33 cellular contexts compared by ENCODE assay signal in the genomic region with DNA sequence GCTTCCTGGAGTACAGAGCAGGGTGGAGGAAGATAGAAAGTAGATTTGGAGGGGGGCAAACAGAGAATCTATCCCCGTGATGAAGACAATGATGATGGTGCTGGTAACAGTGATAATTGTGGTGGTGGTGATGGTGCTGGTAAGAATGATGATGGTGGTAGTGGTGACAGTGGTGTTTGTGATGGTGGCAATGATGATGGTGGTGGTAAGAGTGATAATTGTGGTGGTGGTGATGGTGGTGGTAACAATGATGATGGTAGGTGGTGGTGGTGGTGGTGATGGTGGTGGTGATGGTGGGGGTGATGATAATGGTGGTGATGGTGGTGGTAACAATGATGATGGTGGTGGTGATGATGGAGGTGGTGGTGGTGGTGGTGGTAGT.
"Had no signal": no experiment of that assay in that cellular context is flagged by ENCODE, and none has a peak within 500 bp of the region (broad histone marks: within the 10 kb centered on the region; RNA-seq: fewer than 3 reads in every experiment).

No MANE protein-coding gene starts in this region.

- H3K36me3 Mint-ChIP-seq: naive B cell; naive thymus-derived CD8-positive, alpha-beta T cell; natural killer cell treated with Interleukin-12 subunit alpha and Interleukin-12 subunit beta and Interleukin-15 and Interleukin-18, amount 100 ng/mL, for 72 hours; stimulated activated memory B cell treated with anti-CD40 and anti-IgM and Interleukin-4, amounts not matched to agents 10 μg/mL and 1 μg/mL and 100 μg/mL, for 72 hours had no signal

- H3K4me1 Mint-ChIP-seq: naive B cell; neural crest cell; stimulated activated memory B cell treated with anti-CD40 and anti-IgM and Interleukin-4, amounts not matched to agents 10 μg/mL and 1 μg/mL and 100 μg/mL, for 72 hours; stimulated activated naive CD8-positive, alpha-beta T cell treated with anti-CD3 and anti-CD28 coated beads, Interleukin-15, amount 100 ng/mL, for 72 hours had no signal

- H3K27ac ChIP-seq: neutrophil, ovary, parathyroid adenoma, psoas muscle, skin epidermis, spleen, suprapubic skin, testis, tibial artery, transverse colon, upper lobe of left lung, uterus had no signal

- H3K36me3 ChIP-seq: neutrophil, ovary, spleen, suprapubic skin, tibial artery, transverse colon, upper lobe of left lung, uterus had no signal

- ATAC-seq: naive thymus-derived CD8-positive, alpha-beta T cell; natural killer cell treated with Interleukin-12 subunit alpha and Interleukin-12 subunit beta and Interleukin-15 and Interleukin-18, amount 100 ng/mL, for 72 hours; psoas muscle; right cardiac atrium; sciatic nerve; stimulated activated memory B cell treated with anti-CD40 and anti-IgM and Interleukin-4, amounts not matched to agents 10 μg/mL and 1 μg/mL and 100 μg/mL, for 72 hours; stimulated activated naive CD8-positive, alpha-beta T cell treated with anti-CD3 and anti-CD28 coated beads, Interleukin-15, amount 100 ng/mL, for 72 hours; stimulated activated naive CD8-positive, alpha-beta T cell treated with anti-CD3 and anti-CD28 coated beads, Interleukin-15, Interleukin-2, amounts not matched to agents 100 U/mL and 50 U/mL, for 24 hours had no signal

- H3K27me3 Mint-ChIP-seq: naive B cell; stimulated activated memory B cell treated with anti-CD40 and anti-IgM and Interleukin-4, amounts not matched to agents 10 μg/mL and 1 μg/mL and 100 μg/mL, for 72 hours had no signal

- H3K27ac Mint-ChIP-seq: natural killer cell treated with Interleukin-12 subunit alpha and Interleukin-12 subunit beta and Interleukin-15 and Interleukin-18, amount 100 ng/mL, for 72 hours; nephron progenitor cell; progenitor cell of endocrine pancreas; stimulated activated memory B cell treated with anti-CD40 and anti-IgM and Interleukin-4, amounts not matched to agents 10 μg/mL and 1 μg/mL and 100 μg/mL, for 72 hours; stimulated activated naive CD8-positive, alpha-beta T cell treated with anti-CD3 and anti-CD28 coated beads, Interleukin-15, amount 100 ng/mL, for 72 hours had no signal

- H3K4me3 Mint-ChIP-seq: naive B cell; naive thymus-derived CD8-positive, alpha-beta T cell; natural killer cell treated with Interleukin-12 subunit alpha and Interleukin-12 subunit beta and Interleukin-15 and Interleukin-18, amount 100 ng/mL, for 72 hours; nephron progenitor cell; neural crest cell; stimulated activated memory B cell treated with anti-CD40 and anti-IgM and Interleukin-4, amounts not matched to agents 10 μg/mL and 1 μg/mL and 100 μg/mL, for 72 hours; stimulated activated naive CD8-positive, alpha-beta T cell treated with anti-CD3 and anti-CD28 coated beads, Interleukin-15, amount 100 ng/mL, for 72 hours had no signal

- H3K4me3 ChIP-seq: ovary, psoas muscle, skin epidermis, smooth muscle cell, spleen, suprapubic skin, testis, tibial artery, transverse colon, upper lobe of left lung, uterus had no signal

- H3K9me3 ChIP-seq: neutrophil, ovary, psoas muscle, spleen, suprapubic skin, testis, tibial artery, transverse colon, upper lobe of left lung, uterus had no signal

- H3K4me1 ChIP-seq: parathyroid adenoma, psoas muscle, spleen, suprapubic skin, testis, tibial artery, transverse colon, upper lobe of left lung, uterus had no signal

- DNase-seq: naive B cell; naive thymus-derived CD8-positive, alpha-beta T cell; nephron progenitor cell; nucleus accumbens; ovary; posterior cingulate gyrus; psoas muscle; right cardiac atrium; spleen; stimulated activated CD4-positive, alpha-beta T cell treated with anti-CD3 and anti-CD28 coated beads, Interleukin-12 subunit alpha, Interleukin-12 subunit beta, amount 100 ng/mL, for 4 hours; stimulated activated CD4-positive, alpha-beta T cell treated with anti-CD3 and anti-CD28 coated beads, Interleukin-1b, Interleukin-23, amount 100 ng/mL, for 48 hours; stimulated activated CD4-positive, alpha-beta T cell treated with anti-CD3 and anti-CD28 coated beads, Interleukin-4, amount 100 ng/mL, for 1 hour; stimulated activated CD4-positive, alpha-beta T cell treated with anti-CD3 and anti-CD28 coated beads, Interleukin-4, amount 100 ng/mL, for 4 hours; stimulated activated CD8-positive, alpha-beta memory T cell treated with anti-CD3 and anti-CD28 coated beads, Interleukin-4, amount 100 ng/mL, for 48 hours; stimulated activated naive CD4-positive, alpha-beta T cell; stimulated activated naive CD8-positive, alpha-beta T cell treated with anti-CD3 and anti-CD28 coated beads, Interleukin-15, amount 100 ng/mL, for 72 hours; stimulated activated naive CD8-positive, alpha-beta T cell treated with anti-CD3 and anti-CD28 coated beads, Interleukin-15, Interleukin-2, amounts not matched to agents 100 U/mL and 50 U/mL, for 24 hours; substantia nigra; testis; tibial artery; transverse colon; upper lobe of left lung; uterus had no signal
